ENCODE assay signal across 1 cellular context in the genomic region with DNA sequence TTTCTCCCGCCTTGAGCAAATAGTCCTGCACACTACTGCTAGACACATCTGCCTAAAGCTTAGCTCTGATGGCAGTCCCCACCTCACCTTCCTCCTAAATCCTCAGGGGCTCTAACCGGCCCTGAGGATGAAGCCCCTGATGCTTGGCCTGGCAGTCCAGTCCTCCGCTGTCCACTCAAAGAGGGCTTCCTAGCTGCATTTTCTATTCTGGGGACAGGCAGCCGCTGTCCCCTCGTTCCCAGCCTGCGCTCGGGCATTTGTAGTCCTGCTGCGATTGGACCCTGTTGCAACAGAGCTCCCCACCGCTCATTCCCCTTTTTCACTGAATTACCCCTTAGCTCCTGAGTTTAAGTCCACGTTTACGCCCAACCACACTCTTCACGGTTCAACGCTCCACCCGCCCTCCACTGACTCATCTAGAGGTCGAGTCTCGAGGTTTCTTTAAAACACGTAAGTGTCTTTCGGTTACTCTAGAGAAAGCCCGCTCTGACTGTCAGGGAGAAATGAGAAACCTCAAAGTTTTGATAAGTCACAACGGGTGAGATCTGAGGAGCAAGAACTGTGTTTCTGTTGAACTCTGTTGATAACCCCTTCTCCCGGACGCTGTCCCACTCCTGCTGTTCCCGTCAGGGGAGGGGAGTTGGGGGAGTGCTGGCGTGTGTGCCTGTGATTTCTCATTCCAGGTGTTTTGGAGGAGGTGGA.
TF ChIP-seq lines count a peak whose summit lies in the region.

No MANE protein-coding gene starts in this region.

TF ChIP-seq in K562, 482 proteins besides CTCF, POLR2A, EP300 and RAD21 (continues in another document):
- TF ChIP-seq, protein P1, sequence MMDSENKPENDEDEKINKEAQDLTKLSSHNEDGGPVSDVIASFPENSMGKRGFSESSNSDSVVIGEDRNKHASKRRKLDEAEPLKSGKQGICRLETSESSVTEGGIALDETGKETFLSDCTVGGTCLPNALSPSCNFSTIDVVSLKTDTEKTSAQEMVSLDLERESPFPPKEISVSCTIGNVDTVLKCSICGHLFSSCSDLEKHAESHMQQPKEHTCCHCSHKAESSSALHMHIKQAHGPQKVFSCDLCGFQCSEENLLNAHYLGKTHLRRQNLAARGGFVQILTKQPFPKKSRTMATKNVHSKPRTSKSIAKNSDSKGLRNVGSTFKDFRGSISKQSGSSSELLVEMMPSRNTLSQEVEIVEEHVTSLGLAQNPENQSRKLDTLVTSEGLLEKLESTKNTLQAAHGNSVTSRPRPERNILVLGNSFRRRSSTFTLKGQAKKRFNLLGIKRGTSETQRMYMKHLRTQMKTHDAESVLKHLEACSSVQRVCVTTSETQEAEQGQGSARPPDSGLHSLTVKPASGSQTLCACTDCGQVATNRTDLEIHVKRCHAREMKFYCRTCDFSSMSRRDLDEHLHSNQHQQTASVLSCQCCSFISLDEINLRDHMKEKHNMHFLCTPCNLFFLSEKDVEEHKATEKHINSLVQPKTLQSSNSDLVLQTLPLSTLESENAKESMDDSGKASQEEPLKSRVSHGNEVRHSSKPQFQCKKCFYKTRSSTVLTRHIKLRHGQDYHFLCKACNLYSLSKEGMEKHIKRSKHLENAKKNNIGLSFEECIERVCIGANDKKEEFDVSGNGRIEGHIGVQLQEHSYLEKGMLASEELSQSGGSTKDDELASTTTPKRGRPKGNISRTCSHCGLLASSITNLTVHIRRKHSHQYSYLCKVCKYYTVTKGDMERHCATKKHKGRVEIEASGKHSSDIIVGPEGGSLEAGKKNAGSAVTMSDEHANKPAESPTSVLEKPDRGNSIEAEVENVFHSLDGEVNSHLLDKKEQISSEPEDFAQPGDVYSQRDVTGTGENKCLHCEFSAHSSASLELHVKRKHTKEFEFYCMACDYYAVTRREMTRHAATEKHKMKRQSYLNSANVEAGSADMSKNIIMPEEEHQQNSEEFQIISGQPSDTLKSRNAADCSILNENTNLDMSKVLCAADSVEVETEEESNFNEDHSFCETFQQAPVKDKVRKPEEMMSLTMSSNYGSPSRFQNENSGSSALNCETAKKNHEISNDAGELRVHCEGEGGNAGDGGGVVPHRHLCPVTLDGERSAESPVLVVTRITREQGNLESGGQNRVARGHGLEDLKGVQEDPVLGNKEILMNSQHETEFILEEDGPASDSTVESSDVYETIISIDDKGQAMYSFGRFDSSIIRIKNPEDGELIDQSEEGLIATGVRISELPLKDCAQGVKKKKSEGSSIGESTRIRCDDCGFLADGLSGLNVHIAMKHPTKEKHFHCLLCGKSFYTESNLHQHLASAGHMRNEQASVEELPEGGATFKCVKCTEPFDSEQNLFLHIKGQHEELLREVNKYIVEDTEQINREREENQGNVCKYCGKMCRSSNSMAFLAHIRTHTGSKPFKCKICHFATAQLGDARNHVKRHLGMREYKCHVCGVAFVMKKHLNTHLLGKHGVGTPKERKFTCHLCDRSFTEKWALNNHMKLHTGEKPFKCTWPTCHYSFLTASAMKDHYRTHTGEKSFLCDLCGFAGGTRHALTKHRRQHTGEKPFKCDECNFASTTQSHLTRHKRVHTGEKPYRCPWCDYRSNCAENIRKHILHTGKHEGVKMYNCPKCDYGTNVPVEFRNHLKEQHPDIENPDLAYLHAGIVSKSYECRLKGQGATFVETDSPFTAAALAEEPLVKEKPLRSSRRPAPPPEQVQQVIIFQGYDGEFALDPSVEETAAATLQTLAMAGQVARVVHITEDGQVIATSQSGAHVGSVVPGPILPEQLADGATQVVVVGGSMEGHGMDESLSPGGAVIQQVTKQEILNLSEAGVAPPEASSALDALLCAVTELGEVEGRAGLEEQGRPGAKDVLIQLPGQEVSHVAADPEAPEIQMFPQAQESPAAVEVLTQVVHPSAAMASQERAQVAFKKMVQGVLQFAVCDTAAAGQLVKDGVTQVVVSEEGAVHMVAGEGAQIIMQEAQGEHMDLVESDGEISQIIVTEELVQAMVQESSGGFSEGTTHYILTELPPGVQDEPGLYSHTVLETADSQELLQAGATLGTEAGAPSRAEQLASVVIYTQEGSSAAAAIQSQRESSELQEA (IDR thresholded peaks at IDR 0.05; ENCODE audit: low read depth), result no peak
- TF ChIP-seq ZNF717 (CRISPR knock-in tag; IDR thresholded peaks at IDR 0.05) (no peak), MAZ (CRISPR knock-in tag; conservative IDR thresholded peaks at IDR 0.05 in 1 of 2, IDR thresholded peaks at IDR 0.05 in 1 of 2) (no peak; a peak in 1 of 4 replicates), POLR3G (IDR thresholded peaks at IDR 0.05; ENCODE audit: extremely low read depth, insufficient read length, insufficient replicate concordance) (no peak), BACH1 (tag; IDR thresholded peaks at IDR 0.05) (no peak), ZKSCAN8 (CRISPR knock-in tag; IDR thresholded peaks at IDR 0.05) (no peak), NR2F6 (CRISPR knock-in tag; IDR thresholded peaks at IDR 0.05) (no peak), DPF2 (IDR thresholded peaks at IDR 0.05) (peak; percentile 59), MAFF (IDR thresholded peaks at IDR 0.05; ENCODE audit: low read length) (no peak), CLOCK (CRISPR knock-in tag; IDR thresholded peaks at IDR 0.05; ENCODE audit: borderline replicate concordance) (no peak), SMARCC2 (IDR thresholded peaks at IDR 0.05; ENCODE audit: low read depth) (peak; percentile 53; the same call in 1 of the 2 replicates), BMI1 (IDR thresholded peaks at IDR 0.05; ENCODE audit: low read length) (no peak), ZNF77 (CRISPR knock-in tag; IDR thresholded peaks at IDR 0.05) (no peak), ZBTB11 (CRISPR knock-in tag; IDR thresholded peaks at IDR 0.05) (peak in 1 of 3 experiments; percentile 20; a peak in 1 of 6 replicates), MEF2A (IDR thresholded peaks at IDR 0.05; ENCODE audit: control insufficient read depth, low read depth, low read length) (no peak), CREBBP (IDR thresholded peaks at IDR 0.05; ENCODE audit: low read depth, low read length) (no peak), SPI1 (IDR thresholded peaks at IDR 0.05; ENCODE audit: borderline replicate concordance, low read depth, low read length) (no peak), SMARCA5 (IDR thresholded peaks at IDR 0.05) (no peak), TCFL5 (CRISPR knock-in tag; conservative IDR thresholded peaks at IDR 0.05) (no peak), JUND (IDR thresholded peaks at IDR 0.05; ENCODE audit: borderline replicate concordance, low read depth, low read length) (peak; percentile 73), JUND (tag; IDR thresholded peaks at IDR 0.05; ENCODE audit: borderline replicate concordance, low read depth, low read length) (peak; percentile 43; the same call in 2 of the 3 replicates), ATF7 (IDR thresholded peaks at IDR 0.05) (0 out of 2 replicates have a peak, but pooled peaks have one; percentile 25), EHMT2 (IDR thresholded peaks at IDR 0.05) (0 out of 2 replicates have a peak, but pooled peaks have one; percentile 5), HNRNPL (IDR thresholded peaks at IDR 0.05; ENCODE audit: low read depth, low read length) (no peak), GABPA (tag; conservative IDR thresholded peaks at IDR 0.05; ENCODE audit: low read depth) (peak; percentile 67), ZNF561 (CRISPR knock-in tag; conservative IDR thresholded peaks at IDR 0.05) (no peak), ZNF57 (CRISPR knock-in tag; IDR thresholded peaks at IDR 0.05) (no peak), KDM1A (IDR thresholded peaks at IDR 0.05) (peak; percentile 23 to 48; a peak in 1 of 4 replicates), CHAMP1 (IDR thresholded peaks at IDR 0.05) (no peak), MTF1 (CRISPR knock-in tag; IDR thresholded peaks at IDR 0.05; ENCODE audit: borderline replicate concordance) (no peak), ZNF589 (CRISPR knock-in tag; IDR thresholded peaks at IDR 0.05; ENCODE audit: low read depth) (peak; percentile 73; the same call in 1 of the 2 replicates), RBBP5 (IDR thresholded peaks at IDR 0.05; ENCODE audit: borderline replicate concordance, insufficient read depth, low read length, poor library complexity, severe bottlenecking) (peak; percentile 15), CC2D1A (IDR thresholded peaks at IDR 0.05) (no peak), NCOA6 (IDR thresholded peaks at IDR 0.05) (no peak), SIN3B (IDR thresholded peaks at IDR 0.05; ENCODE audit: low read depth) (no peak), RCOR1 (IDR thresholded peaks at IDR 0.05; ENCODE audit: borderline replicate concordance in 1 of 2, low read depth in 2 of 2, low read length in 2 of 2) (peak in 1 of 2 experiments; percentile 62; a peak in 1 of 4 replicates)
- TF ChIP-seq, protein P2, sequence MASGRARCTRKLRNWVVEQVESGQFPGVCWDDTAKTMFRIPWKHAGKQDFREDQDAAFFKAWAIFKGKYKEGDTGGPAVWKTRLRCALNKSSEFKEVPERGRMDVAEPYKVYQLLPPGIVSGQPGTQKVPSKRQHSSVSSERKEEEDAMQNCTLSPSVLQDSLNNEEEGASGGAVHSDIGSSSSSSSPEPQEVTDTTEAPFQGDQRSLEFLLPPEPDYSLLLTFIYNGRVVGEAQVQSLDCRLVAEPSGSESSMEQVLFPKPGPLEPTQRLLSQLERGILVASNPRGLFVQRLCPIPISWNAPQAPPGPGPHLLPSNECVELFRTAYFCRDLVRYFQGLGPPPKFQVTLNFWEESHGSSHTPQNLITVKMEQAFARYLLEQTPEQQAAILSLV (tag; IDR thresholded peaks at IDR 0.05), result no peak
- TF ChIP-seq, protein P3, sequence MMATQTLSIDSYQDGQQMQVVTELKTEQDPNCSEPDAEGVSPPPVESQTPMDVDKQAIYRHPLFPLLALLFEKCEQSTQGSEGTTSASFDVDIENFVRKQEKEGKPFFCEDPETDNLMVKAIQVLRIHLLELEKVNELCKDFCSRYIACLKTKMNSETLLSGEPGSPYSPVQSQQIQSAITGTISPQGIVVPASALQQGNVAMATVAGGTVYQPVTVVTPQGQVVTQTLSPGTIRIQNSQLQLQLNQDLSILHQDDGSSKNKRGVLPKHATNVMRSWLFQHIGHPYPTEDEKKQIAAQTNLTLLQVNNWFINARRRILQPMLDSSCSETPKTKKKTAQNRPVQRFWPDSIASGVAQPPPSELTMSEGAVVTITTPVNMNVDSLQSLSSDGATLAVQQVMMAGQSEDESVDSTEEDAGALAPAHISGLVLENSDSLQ (IDR thresholded peaks at IDR 0.05), result peak; percentile 50
